In genomic region chr14:36915089-36915488, GRCh38 we compare ENCODE assay signal across 19 cellular contexts.
"Had no signal": no experiment of that assay in that cellular context is flagged by ENCODE, and none has a peak within 500 bp of the region (broad histone marks: within the 10 kb centered on the region; RNA-seq: fewer than 3 reads in every experiment).

No MANE protein-coding gene starts in this region.

- H3K4me1 ChIP-seq: esophagus muscularis mucosa, heart right ventricle, prostate gland, right atrium auricular region, thyroid gland had no signal

- H3K36me3 ChIP-seq: esophagus muscularis mucosa, heart right ventricle, prostate gland, right atrium auricular region, thyroid gland had no signal

- H3K27me3 ChIP-seq: esophagus muscularis mucosa, right atrium auricular region, thyroid gland had no signal

- H3K4me3 ChIP-seq: esophagus muscularis mucosa, heart right ventricle, prostate gland, right atrium auricular region, thyroid gland had no signal

- DNase-seq: activated CD4-positive, CD25-positive, alpha-beta regulatory T cell treated with anti-CD3 and anti-CD28 coated beads, Interleukin-2, amount 50 U/mL, for 72 hours; activated CD8-positive, alpha-beta memory T cell treated with anti-CD3 and anti-CD28 coated beads for 24 hours; activated CD8-positive, alpha-beta memory T cell treated with anti-CD3 and anti-CD28 coated beads, Interleukin-2, amount 50 U/mL, for 48 hours; activated gamma-delta T cell; activated T-cell treated with anti-CD3 and anti-CD28 coated beads, Interleukin-2, amount 50 U/mL, for 48 hours; effector CD4-positive, alpha-beta T cell; heart right ventricle; kidney glomerular epithelial cell; left ventricle myocardium superior; mesenchymal stem cell; naive thymus-derived CD4-positive, alpha-beta T cell; stimulated activated CD4-positive, alpha-beta T cell treated with anti-CD3 and anti-CD28 coated beads, Interleukin-12 subunit alpha, Interleukin-12 subunit beta, amount 100 ng/mL, for 4 hours; stimulated activated CD4-positive, alpha-beta T cell treated with anti-CD3 and anti-CD28 coated beads, Interleukin-1b, Interleukin-23, amount 100 ng/mL, for 48 hours; stimulated activated CD8-positive, alpha-beta memory T cell treated with anti-CD3 and anti-CD28 coated beads, Interleukin-4, amount 100 ng/mL, for 48 hours; stimulated activated naive CD4-positive, alpha-beta T cell; thyroid gland had no signal

- H3K9me3 ChIP-seq: esophagus muscularis mucosa, heart right ventricle, prostate gland, right atrium auricular region, thyroid gland had no signal

- H3K27ac ChIP-seq: esophagus muscularis mucosa, heart right ventricle, prostate gland, right atrium auricular region, thyroid gland had no signal

- ATAC-seq: heart right ventricle; left ventricle myocardium superior; naive thymus-derived CD4-positive, alpha-beta T cell had no signal
